ENCODE assay signal across 1 cellular context in the genomic region with DNA sequence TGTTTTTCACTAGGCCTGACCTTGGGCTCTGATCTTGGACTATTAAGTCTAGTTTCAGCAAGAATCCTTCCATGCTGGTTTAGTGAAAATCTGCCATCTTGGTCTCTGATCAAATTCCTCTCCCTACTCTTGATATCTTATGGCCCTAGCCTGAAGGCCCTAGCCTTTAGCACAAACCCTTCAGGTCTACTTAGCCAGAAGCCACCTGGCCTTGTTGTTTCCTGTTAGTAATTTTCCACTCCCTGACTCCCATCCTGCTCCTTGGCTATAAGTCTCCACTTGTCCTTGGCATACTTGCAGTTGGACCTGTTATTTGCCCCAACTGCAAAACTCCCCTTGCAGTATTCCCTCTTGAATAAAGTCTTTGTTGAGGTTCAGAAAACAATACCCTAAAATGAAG.
TF ChIP-seq lines count a peak whose summit lies in the region.

No MANE protein-coding gene starts in this region.

TF ChIP-seq in GM23338, 12 proteins besides CTCF, POLR2A, EP300 and RAD21 (continued from another document):
- TF ChIP-seq, protein P1, sequence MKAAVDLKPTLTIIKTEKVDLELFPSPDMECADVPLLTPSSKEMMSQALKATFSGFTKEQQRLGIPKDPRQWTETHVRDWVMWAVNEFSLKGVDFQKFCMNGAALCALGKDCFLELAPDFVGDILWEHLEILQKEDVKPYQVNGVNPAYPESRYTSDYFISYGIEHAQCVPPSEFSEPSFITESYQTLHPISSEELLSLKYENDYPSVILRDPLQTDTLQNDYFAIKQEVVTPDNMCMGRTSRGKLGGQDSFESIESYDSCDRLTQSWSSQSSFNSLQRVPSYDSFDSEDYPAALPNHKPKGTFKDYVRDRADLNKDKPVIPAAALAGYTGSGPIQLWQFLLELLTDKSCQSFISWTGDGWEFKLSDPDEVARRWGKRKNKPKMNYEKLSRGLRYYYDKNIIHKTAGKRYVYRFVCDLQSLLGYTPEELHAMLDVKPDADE (IDR thresholded peaks at IDR 0.05): no peak
- TF ChIP-seq EZH2phosphoT487 (IDR thresholded peaks at IDR 0.05; ENCODE audit: unreplicated experiment) (no peak), NANOG (IDR thresholded peaks at IDR 0.05; ENCODE audit: borderline replicate concordance) (no peak), CREB1 (CRISPR knock-in tag; IDR thresholded peaks at IDR 0.05; ENCODE audit: low read depth) (no peak), ZNF114 (CRISPR knock-in tag; IDR thresholded peaks at IDR 0.05) (no peak)
- TF ChIP-seq, protein P2, sequence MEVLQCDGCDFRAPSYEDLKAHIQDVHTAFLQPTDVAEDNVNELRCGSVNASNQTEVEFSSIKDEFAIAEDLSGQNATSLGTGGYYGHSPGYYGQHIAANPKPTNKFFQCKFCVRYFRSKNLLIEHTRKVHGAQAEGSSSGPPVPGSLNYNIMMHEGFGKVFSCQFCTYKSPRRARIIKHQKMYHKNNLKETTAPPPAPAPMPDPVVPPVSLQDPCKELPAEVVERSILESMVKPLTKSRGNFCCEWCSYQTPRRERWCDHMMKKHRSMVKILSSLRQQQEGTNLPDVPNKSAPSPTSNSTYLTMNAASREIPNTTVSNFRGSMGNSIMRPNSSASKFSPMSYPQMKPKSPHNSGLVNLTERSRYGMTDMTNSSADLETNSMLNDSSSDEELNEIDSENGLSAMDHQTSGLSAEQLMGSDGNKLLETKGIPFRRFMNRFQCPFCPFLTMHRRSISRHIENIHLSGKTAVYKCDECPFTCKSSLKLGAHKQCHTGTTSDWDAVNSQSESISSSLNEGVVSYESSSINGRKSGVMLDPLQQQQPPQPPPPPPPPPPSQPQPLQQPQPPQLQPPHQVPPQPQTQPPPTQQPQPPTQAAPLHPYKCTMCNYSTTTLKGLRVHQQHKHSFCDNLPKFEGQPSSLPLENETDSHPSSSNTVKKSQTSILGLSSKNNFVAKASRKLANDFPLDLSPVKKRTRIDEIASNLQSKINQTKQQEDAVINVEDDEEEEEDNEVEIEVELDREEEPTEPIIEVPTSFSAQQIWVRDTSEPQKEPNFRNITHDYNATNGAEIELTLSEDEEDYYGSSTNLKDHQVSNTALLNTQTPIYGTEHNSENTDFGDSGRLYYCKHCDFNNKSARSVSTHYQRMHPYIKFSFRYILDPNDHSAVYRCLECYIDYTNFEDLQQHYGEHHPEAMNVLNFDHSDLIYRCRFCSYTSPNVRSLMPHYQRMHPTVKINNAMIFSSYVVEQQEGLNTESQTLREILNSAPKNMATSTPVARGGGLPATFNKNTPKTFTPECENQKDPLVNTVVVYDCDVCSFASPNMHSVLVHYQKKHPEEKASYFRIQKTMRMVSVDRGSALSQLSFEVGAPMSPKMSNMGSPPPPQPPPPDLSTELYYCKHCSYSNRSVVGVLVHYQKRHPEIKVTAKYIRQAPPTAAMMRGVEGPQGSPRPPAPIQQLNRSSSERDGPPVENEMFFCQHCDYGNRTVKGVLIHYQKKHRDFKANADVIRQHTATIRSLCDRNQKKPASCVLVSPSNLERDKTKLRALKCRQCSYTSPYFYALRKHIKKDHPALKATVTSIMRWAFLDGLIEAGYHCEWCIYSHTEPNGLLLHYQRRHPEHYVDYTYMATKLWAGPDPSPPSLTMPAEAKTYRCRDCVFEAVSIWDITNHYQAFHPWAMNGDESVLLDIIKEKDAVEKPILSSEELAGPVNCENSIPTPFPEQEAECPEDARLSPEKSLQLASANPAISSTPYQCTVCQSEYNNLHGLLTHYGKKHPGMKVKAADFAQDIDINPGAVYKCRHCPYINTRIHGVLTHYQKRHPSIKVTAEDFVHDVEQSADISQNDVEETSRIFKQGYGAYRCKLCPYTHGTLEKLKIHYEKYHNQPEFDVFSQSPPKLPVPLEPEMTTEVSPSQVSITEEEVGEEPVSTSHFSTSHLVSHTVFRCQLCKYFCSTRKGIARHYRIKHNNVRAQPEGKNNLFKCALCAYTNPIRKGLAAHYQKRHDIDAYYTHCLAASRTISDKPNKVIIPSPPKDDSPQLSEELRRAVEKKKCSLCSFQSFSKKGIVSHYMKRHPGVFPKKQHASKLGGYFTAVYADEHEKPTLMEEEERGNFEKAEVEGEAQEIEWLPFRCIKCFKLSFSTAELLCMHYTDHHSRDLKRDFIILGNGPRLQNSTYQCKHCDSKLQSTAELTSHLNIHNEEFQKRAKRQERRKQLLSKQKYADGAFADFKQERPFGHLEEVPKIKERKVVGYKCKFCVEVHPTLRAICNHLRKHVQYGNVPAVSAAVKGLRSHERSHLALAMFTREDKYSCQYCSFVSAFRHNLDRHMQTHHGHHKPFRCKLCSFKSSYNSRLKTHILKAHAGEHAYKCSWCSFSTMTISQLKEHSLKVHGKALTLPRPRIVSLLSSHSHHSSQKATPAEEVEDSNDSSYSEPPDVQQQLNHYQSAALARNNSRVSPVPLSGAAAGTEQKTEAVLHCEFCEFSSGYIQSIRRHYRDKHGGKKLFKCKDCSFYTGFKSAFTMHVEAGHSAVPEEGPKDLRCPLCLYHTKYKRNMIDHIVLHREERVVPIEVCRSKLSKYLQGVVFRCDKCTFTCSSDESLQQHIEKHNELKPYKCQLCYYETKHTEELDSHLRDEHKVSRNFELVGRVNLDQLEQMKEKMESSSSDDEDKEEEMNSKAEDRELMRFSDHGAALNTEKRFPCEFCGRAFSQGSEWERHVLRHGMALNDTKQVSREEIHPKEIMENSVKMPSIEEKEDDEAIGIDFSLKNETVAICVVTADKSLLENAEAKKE (CRISPR knock-in tag; IDR thresholded peaks at IDR 0.05): no peak
